Comparison of ENCODE assay signal across 29 cellular contexts in the genomic region with DNA sequence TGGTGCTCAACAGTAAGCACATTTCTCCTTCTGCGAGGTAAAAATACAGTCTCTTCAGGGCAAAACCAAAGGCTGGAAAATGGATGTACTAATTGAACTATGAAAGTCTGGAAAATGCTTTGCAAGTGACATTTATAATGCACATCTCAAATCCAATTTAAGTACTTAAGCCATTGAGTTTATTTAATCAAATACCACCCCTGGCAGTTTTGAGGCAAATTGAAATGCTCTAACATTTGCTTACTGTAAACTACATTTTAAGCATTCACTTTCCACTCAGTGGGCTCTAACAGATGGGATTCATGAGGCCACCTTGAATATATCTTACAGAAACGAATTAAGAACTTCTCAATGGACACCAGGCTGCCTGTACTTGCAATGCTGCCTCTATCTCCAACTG.
"Had no signal": no experiment of that assay in that cellular context is flagged by ENCODE, and none has a peak within 500 bp of the region (broad histone marks: within the 10 kb centered on the region; RNA-seq: fewer than 3 reads in every experiment).

No MANE protein-coding gene starts in this region.

- DNase-seq: activated B cell treated with CpG ODN at 0.5 μM for 24 hours; activated CD4-positive, alpha-beta memory T cell treated with anti-CD3 and anti-CD28 coated beads, Interleukin-2, amount 10 ng/mL, durations not matched to agents 7 days and 5 days; activated CD4-positive, alpha-beta T cell treated with anti-CD3 and anti-CD28 coated beads for 4 hours; activated CD4-positive, alpha-beta T cell treated with anti-CD3 and anti-CD28 coated beads, Interleukin-2, amount 10 ng/mL, durations not matched to agents 24 days and 14 days; activated CD4-positive, alpha-beta T cell treated with anti-CD3 and anti-CD28 coated beads, Interleukin-2, amount 50 U/mL, for 1 hour; activated CD4-positive, alpha-beta T cell treated with anti-CD3 and anti-CD28 coated beads, Interleukin-2, amount 50 U/mL, for 48 hours; activated CD4-positive, CD25-positive, alpha-beta regulatory T cell treated with anti-CD3 and anti-CD28 coated beads, Interleukin-2, amount 50 U/mL, for 72 hours; activated CD8-positive, alpha-beta memory T cell treated with anti-CD3 and anti-CD28 coated beads, Interleukin-2, amount 50 U/mL, for 4 hours; activated CD8-positive, alpha-beta T cell treated with anti-CD3 and anti-CD28 coated beads, Interleukin-2, amount 10 ng/mL, durations not matched to agents 7 days and 5 days; activated effector memory CD4-positive, alpha-beta T cell treated with anti-CD3 and anti-CD28 coated beads, Interleukin-2, amount 50 U/mL, for 16 hours; activated gamma-delta T cell treated with Interleukin-2 at 50 U/mL for 16 hours; activated naive CD4-positive, alpha-beta T cell; activated naive CD4-positive, alpha-beta T cell treated with anti-CD3 and anti-CD28 coated beads for 36 hours; activated naive CD4-positive, alpha-beta T cell treated with anti-CD3 and anti-CD28 coated beads, Interleukin-2, amount 50 U/mL, for 16 hours; activated naive CD8-positive, alpha-beta T cell treated with anti-CD3 and anti-CD28 coated beads for 36 hours; activated T-cell treated with anti-CD3 and anti-CD28 coated beads for 4 hours; activated T-cell treated with anti-CD3 and anti-CD28 coated beads, Interleukin-2, amount 50 U/mL, for 1 hour; activated T-cell treated with anti-CD3 and anti-CD28 coated beads, Interleukin-2, amount 50 U/mL, for 48 hours; adrenal gland; amniotic stem cell; aorta; body of pancreas; brain microvascular endothelial cell; central memory CD4-positive, alpha-beta T cell; T-helper 1 cell; T-helper 2 cell; T-helper 9 cell had no signal

- ATAC-seq: activated CD8-positive, alpha-beta T cell treated with anti-CD3 and anti-CD28 coated beads, Interleukin-2, amount 10 ng/mL, durations not matched to agents 7 days and 5 days; activated naive CD4-positive, alpha-beta T cell treated with anti-CD3 and anti-CD28 coated beads, Interleukin-2, amount 50 U/mL, for 72 hours; activated T-helper 17 cell treated with anti-CD3 and anti-CD28 coated beads, Interleukin-2, amount 50 U/mL, for 72 hours; body of pancreas had no signal
